21 cellular contexts compared by ENCODE assay signal in the genomic region with DNA sequence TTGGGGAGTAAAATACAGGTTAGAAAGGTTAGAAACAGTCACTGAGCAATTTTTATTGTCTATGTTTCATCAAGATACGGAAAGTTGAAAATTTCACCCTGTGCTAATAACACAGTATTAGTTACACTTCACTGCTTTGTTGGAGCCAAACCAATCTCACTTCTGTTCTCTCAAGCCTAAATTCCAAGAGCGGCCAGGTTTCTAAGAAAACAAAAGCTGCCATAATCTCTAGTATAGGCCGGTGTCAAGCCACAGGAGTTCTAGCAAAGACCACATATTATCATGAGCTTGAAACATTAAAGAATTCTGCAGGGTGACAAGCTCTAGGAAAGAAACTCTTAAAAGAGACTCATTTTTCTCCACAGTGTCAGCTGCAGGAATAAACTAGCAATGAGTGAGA.
DNase-seq lines count a peak whose midpoint lies in the region; ATAC-seq, FAIRE-seq and TF ChIP-seq lines count a peak whose summit lies in the region.
"Had no signal": no experiment of that assay in that cellular context is flagged by ENCODE, and none has a peak within 500 bp of the region (broad histone marks: within the 10 kb centered on the region; RNA-seq: fewer than 3 reads in every experiment).

No MANE protein-coding gene starts in this region.

- H3K27me3 Mint-ChIP-seq in nephron progenitor cell (ENCODE audit: low read depth, poor library complexity) = peaks cover 4% of the 10 kb centered on the region

- no peaks in the 10 kb centered on the region for H3K36me3 ChIP-seq in thyroid gland
- H3K36me3 ChIP-seq: BLaER1 had no signal

- ATAC-seq in SK-N-SH treated with all-trans-retinoic acid at 6 μM for 48 hours (no peak), GM19351 (IDR thresholded peaks at IDR 0.05; ENCODE audit: unreplicated experiment) (no peak)
- ATAC-seq: Panc1 had no signal

- 38 to 43% methylated on average over 3 of the region's 3 CpGs for WGBS in thyroid gland, 2 donors

- intact Hi-C loops in thyroid gland (cut with DNase I) = no loop called here

- no peaks in the 10 kb centered on the region for H3K9me3 ChIP-seq in thyroid gland
- H3K9me3 ChIP-seq: BLaER1 had no signal

- DNase-seq in NCI-H2227 (lab: John Stamatoyannopoulos, UW; ENCODE audit: unreplicated experiment) (peak; percentile 50), astrocyte of the spinal cord (ENCODE audit: low read depth, low spot score) (peak; percentile 34), nephron progenitor cell (no peak), thyroid gland (peak; percentile 32 to 33), H54 (ENCODE audit: insufficient read length, low spot score) (no peak)
- DNase-seq: ACHN; CD4-positive, alpha-beta T cell; COR-L47; DMS79 treated with DMSO at 0.1 percent for 48 hours; H9; IMR-90; Karpas-422; NCI-H1694; NCI-H2081 treated with DMSO at 0.1 percent for 48 hours; NCI-H510A; NCI-H748 treated with DMSO at 0.1 percent for 48 hours; SIG-M5 had no signal

- H3K27ac Mint-ChIP-seq in nephron progenitor cell = peak overlapping the region; percentile 81
- H3K27ac Mint-ChIP-seq: CD4-positive, alpha-beta T cell; H9 had no signal

- peaks cover 28% of the 10 kb centered on the region for H3K4me1 Mint-ChIP-seq in nephron progenitor cell

- H3K4me3 ChIP-seq in astrocyte of the spinal cord (ENCODE audit: low read depth, low read length) = no peak overlapping the region
- no peak overlapping the region for H3K4me3 ChIP-seq in thyroid gland (replicated peaks in 1 of 3)
- H3K4me3 ChIP-seq: BLaER1 had no signal

- TF ChIP-seq POLR2A in thyroid gland (IDR thresholded peaks at IDR 0.05) (no peak), H54 (IDR thresholded peaks at IDR 0.05; ENCODE audit: low read depth, low read length) (no peak)

- H3K27ac ChIP-seq in thyroid gland = peak overlapping the region; percentile 20 to 61 (median 55)
- H3K27ac ChIP-seq: BLaER1 had no signal

- H3K9me3 Mint-ChIP-seq in nephron progenitor cell = no peaks in the 10 kb centered on the region
- H3K9me3 Mint-ChIP-seq: CD4-positive, alpha-beta T cell; H9 had no signal

- in situ Hi-C loops in astrocyte of the spinal cord (cut with HindIII; ENCODE audit: low sequenced_read_pairs) = no loop called here

- FAIRE-seq in H54 (lab: Jason Lieb, UNC) = no peak

- H3K4me3 Mint-ChIP-seq in nephron progenitor cell = no peak overlapping the region
- H3K4me3 Mint-ChIP-seq: CD4-positive, alpha-beta T cell; H9 had no signal

- H3K27me3 ChIP-seq in thyroid gland = no peaks in the 10 kb centered on the region
- H3K27me3 ChIP-seq: BLaER1 had no signal

- no peaks in the 10 kb centered on the region for H3K36me3 Mint-ChIP-seq in nephron progenitor cell (ENCODE audit: low read depth)

- no peak for TF ChIP-seq CTCF in astrocyte of the spinal cord (IDR thresholded peaks at IDR 0.05; ENCODE audit: low read depth, low read length)
- TF ChIP-seq CTCF in nephron progenitor cell (IDR thresholded peaks at IDR 0.05) = no peak
- no peak for TF ChIP-seq CTCF in thyroid gland (IDR thresholded peaks at IDR 0.05)

- H3K4me1 ChIP-seq in thyroid gland = peaks cover 21 to 22% of the 10 kb centered on the region in 2 donors
- H3K4me1 ChIP-seq: BLaER1 had no signal

TF ChIP-seq in SK-N-SH treated with all-trans-retinoic acid at 6 μM for 48 hours, 23 proteins besides CTCF, POLR2A, EP300 and RAD21:
- TF ChIP-seq ZFP30 (CRISPR knock-in tag; IDR thresholded peaks at IDR 0.05) = no peak
- TF ChIP-seq OSR1 (CRISPR knock-in tag; IDR thresholded peaks at IDR 0.05) = no peak
- TF ChIP-seq, protein P1, sequence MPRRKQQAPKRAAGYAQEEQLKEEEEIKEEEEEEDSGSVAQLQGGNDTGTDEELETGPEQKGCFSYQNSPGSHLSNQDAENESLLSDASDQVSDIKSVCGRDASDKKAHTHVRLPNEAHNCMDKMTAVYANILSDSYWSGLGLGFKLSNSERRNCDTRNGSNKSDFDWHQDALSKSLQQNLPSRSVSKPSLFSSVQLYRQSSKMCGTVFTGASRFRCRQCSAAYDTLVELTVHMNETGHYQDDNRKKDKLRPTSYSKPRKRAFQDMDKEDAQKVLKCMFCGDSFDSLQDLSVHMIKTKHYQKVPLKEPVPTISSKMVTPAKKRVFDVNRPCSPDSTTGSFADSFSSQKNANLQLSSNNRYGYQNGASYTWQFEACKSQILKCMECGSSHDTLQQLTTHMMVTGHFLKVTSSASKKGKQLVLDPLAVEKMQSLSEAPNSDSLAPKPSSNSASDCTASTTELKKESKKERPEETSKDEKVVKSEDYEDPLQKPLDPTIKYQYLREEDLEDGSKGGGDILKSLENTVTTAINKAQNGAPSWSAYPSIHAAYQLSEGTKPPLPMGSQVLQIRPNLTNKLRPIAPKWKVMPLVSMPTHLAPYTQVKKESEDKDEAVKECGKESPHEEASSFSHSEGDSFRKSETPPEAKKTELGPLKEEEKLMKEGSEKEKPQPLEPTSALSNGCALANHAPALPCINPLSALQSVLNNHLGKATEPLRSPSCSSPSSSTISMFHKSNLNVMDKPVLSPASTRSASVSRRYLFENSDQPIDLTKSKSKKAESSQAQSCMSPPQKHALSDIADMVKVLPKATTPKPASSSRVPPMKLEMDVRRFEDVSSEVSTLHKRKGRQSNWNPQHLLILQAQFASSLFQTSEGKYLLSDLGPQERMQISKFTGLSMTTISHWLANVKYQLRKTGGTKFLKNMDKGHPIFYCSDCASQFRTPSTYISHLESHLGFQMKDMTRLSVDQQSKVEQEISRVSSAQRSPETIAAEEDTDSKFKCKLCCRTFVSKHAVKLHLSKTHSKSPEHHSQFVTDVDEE (CRISPR knock-in tag; IDR thresholded peaks at IDR 0.05) = no peak
- TF ChIP-seq ZNF565 (CRISPR knock-in tag; conservative IDR thresholded peaks at IDR 0.05; ENCODE audit: low read depth) = no peak
- no peak for TF ChIP-seq BACH2 (CRISPR knock-in tag; IDR thresholded peaks at IDR 0.05; ENCODE audit: borderline replicate concordance)
- TF ChIP-seq TCF4 (CRISPR knock-in tag; IDR thresholded peaks at IDR 0.05; ENCODE audit: borderline replicate concordance) = no peak
- no peak for TF ChIP-seq TOX (CRISPR knock-in tag; IDR thresholded peaks at IDR 0.05; ENCODE audit: borderline replicate concordance)
- no peak for TF ChIP-seq SNAI2 (CRISPR knock-in tag; IDR thresholded peaks at IDR 0.05)
- no peak for TF ChIP-seq RARB (CRISPR knock-in tag; IDR thresholded peaks at IDR 0.05)

Comparison
In these comparisons a context has a peak if more than half of its experiments do, and no peak if none do; other contexts are left out.
1. DNase-seq: peak in NCI-H2227 (single experiment), astrocyte of the spinal cord (single experiment) and thyroid gland (2 of 2); none in nephron progenitor cell (single experiment) and H54 (single experiment).